1 cellular context compared by ENCODE assay signal in genomic region chr6:149723771-149724417, GRCh38.
TF ChIP-seq lines count a peak whose summit lies in the region.

No MANE protein-coding gene starts in this region.

TF ChIP-seq in IMR-90, 13 proteins besides CTCF, POLR2A, EP300 and RAD21 (continued from another document):
- TF ChIP-seq, protein P1, sequence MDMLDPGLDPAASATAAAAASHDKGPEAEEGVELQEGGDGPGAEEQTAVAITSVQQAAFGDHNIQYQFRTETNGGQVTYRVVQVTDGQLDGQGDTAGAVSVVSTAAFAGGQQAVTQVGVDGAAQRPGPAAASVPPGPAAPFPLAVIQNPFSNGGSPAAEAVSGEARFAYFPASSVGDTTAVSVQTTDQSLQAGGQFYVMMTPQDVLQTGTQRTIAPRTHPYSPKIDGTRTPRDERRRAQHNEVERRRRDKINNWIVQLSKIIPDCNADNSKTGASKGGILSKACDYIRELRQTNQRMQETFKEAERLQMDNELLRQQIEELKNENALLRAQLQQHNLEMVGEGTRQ (IDR thresholded peaks at IDR 0.05; ENCODE audit: low read depth, low read length): no peak
- TF ChIP-seq FOS (IDR thresholded peaks at IDR 0.05; ENCODE audit: low read depth, low read length): peak; percentile 34; the same call in 1 of the 2 replicates
